ENCODE assay signal across 7 cellular contexts in genomic region chr12:122079532-122080081, GRCh38. TPM values are rescaled to one million over a fixed set of nuclear protein-coding genes. Genes with fewer than 3 reads are reported as not detected.
DNase-seq lines count a peak whose midpoint lies in the region; ATAC-seq and TF ChIP-seq lines count a peak whose summit lies in the region.

No MANE protein-coding gene starts in this region.

- peaks cover 7% of the 10 kb centered on the region for H3K4me1 ChIP-seq in NT2/D1 (ENCODE audit: insufficient read depth, insufficient read length)

- H3K9me3 ChIP-seq in NT2/D1 (ENCODE audit: insufficient read depth, low read length), result no peaks in the 10 kb centered on the region

- peaks cover 0 to 2% of the 10 kb centered on the region in 2 donors for H3K27me3 Mint-ChIP-seq in natural killer cell (ENCODE audit: low read depth in 2 of 2)

- H3K36me3 ChIP-seq in NT2/D1 (ENCODE audit: insufficient read depth, insufficient read length, low read length), result peaks cover 13% of the 10 kb centered on the region

- intact Hi-C loops in natural killer cell (cut with micrococcal nuclease), result loop anchor here (2.0 kb wide), 1 partner anchor 25 kb away; no protein-coding TSS in a partner anchor

- H3K4me3 ChIP-seq in GM12865 (ENCODE audit: low read depth, low read length) (peak overlapping the region; percentile 57), NT2/D1 (ENCODE audit: insufficient read length, low read depth) (peak overlapping the region; percentile 81)

- peak overlapping the region; percentile 79 to 86 for H3K27ac Mint-ChIP-seq in natural killer cell

- no peak for DNase-seq in GM12865 (ENCODE audit: low read depth)
- no peak for DNase-seq in NT2/D1 (ENCODE audit: low read depth, low spot score)
- DNase-seq in dermis blood vessel endothelial cell, result peak; percentile 29
- DNase-seq in natural killer cell, result peak; percentile 26
- DNase-seq in SW480 (ENCODE audit: low spot score), result no peak
- DNase-seq in NCI-H446 (lab: John Stamatoyannopoulos, UW), result no peak

- TF ChIP-seq CTCF in GM12865 (IDR thresholded peaks at IDR 0.05; ENCODE audit: insufficient read depth, low read depth, low read length, missing control alignments) (no peak), natural killer cell (IDR thresholded peaks at IDR 0.05) (no peak)

- peaks cover 50 to 54% of the 10 kb centered on the region in 2 donors for H3K4me1 Mint-ChIP-seq in natural killer cell

- H3K36me3 Mint-ChIP-seq in natural killer cell, result no peaks in the 10 kb centered on the region

- peaks cover 14% of the 10 kb centered on the region for H3K27me3 ChIP-seq in NT2/D1 (ENCODE audit: insufficient read depth, insufficient read length)

- H3K9ac ChIP-seq in NT2/D1 (ENCODE audit: insufficient read length, low read depth), result peak overlapping the region; percentile 90

- peak overlapping the region; percentile 72 for H3K4me3 Mint-ChIP-seq in natural killer cell

- ATAC-seq in natural killer cell (no peak), HG03460 (IDR thresholded peaks at IDR 0.05; ENCODE audit: unreplicated experiment) (no peak)

- H3K9me3 Mint-ChIP-seq in natural killer cell, result no peaks in the 10 kb centered on the region

RNA-seq across cellular contexts. Expression of gene MLXIP, which starts 1.1 kb away (rescaled TPM):
- total RNA-seq in dermis blood vessel endothelial cell, result 16.7 and 35.7 TPM in 2 replicates
- total RNA-seq in natural killer cell, result 10 to 100 TPM; 83.8 to 92.4 (median 86.1) TPM

RNA-seq across cellular contexts. Expression of gene BCL7A, which starts 57.9 kb away (rescaled TPM):
- total RNA-seq in dermis blood vessel endothelial cell (4.6 and 6.8 TPM in 2 replicates), natural killer cell (1 to 10 TPM in 1 of 3 donors, under 1 TPM in 2; 0.85 to 1.1 (median 0.96) TPM)

Comparison
In these comparisons a context has a peak if more than half of its experiments do, and no peak if none do; other contexts are left out.
1. DNase-seq: peak in dermis blood vessel endothelial cell (single experiment) and natural killer cell (single experiment); none in GM12865 (single experiment), NT2/D1 (single experiment), SW480 (single experiment) and NCI-H446 (0 of 2).